ENCODE assay signal across 15 cellular contexts in genomic region chr11:120719348-120719747, GRCh38.
"Had no signal": no experiment of that assay in that cellular context is flagged by ENCODE, and none has a peak within 500 bp of the region (broad histone marks: within the 10 kb centered on the region; RNA-seq: fewer than 3 reads in every experiment).

No MANE protein-coding gene starts in this region.

- H3K4me1 ChIP-seq: upper lobe of right lung had no signal

- H3K4me3 ChIP-seq: coronary artery, ovary, upper lobe of right lung had no signal

- ATAC-seq: activated CD4-positive, alpha-beta T cell treated with anti-CD3 and anti-CD28 coated beads for 36 hours; activated CD8-positive, alpha-beta T cell treated with anti-CD3 and anti-CD28 coated beads, Interleukin-2, amount 10 ng/mL, durations not matched to agents 7 days and 5 days; left colon; T-cell; upper lobe of right lung had no signal

- H3K9me3 ChIP-seq: ovary, upper lobe of right lung had no signal

- H3K27me3 ChIP-seq: ovary, upper lobe of right lung had no signal

- DNase-seq: activated CD4-positive, alpha-beta T cell treated with anti-CD3 and anti-CD28 coated beads for 36 hours; activated CD8-positive, alpha-beta T cell treated with anti-CD3 and anti-CD28 coated beads, Interleukin-2, amount 10 ng/mL, durations not matched to agents 7 days and 5 days; activated naive CD4-positive, alpha-beta T cell treated with anti-CD3 and anti-CD28 coated beads for 36 hours; central memory CD4-positive, alpha-beta T cell; effector CD4-positive, alpha-beta T cell; hippocampal formation; left colon; nephron progenitor cell; ovary; stimulated activated CD4-positive, alpha-beta T cell treated with anti-CD3 and anti-CD28 coated beads, Interleukin-15, amount 100 ng/mL, for 24 hours; stimulated activated CD4-positive, alpha-beta T cell treated with anti-CD3 and anti-CD28 coated beads, Interleukin-4, amount 100 ng/mL, for 24 hours; T-cell; upper lobe of right lung; WERI-Rb-1 had no signal

- H3K27ac ChIP-seq: coronary artery, ovary, upper lobe of right lung, WERI-Rb-1 had no signal

- H3K36me3 ChIP-seq: ovary, upper lobe of right lung, WERI-Rb-1 had no signal
